In the genomic region with DNA sequence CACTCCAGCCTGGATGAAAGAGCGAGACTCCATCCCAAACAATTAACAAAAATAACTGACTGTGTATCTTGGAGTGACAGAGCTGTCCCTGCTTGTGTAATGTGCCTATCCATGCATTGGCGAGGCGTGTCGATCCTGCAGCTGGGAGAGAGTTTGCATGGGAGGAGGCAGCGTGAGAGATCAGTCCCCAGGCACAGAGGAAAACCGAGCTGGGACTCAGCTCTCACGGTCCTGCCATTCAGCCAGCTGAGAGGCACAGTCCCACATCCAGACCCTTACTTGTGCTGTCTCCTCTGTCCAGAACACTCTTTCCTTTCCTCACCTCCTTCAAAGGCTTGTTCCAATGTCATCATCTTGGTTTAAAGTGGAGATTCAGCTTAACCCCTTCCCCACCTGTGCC, we compare ENCODE assay signal across 1 cellular context.
TF ChIP-seq lines count a peak whose summit lies in the region.

No MANE protein-coding gene starts in this region.

TF ChIP-seq in HEK293, 187 proteins besides CTCF, POLR2A, EP300 and RAD21 (continued from another document and continues in another):
- TF ChIP-seq, protein P1, sequence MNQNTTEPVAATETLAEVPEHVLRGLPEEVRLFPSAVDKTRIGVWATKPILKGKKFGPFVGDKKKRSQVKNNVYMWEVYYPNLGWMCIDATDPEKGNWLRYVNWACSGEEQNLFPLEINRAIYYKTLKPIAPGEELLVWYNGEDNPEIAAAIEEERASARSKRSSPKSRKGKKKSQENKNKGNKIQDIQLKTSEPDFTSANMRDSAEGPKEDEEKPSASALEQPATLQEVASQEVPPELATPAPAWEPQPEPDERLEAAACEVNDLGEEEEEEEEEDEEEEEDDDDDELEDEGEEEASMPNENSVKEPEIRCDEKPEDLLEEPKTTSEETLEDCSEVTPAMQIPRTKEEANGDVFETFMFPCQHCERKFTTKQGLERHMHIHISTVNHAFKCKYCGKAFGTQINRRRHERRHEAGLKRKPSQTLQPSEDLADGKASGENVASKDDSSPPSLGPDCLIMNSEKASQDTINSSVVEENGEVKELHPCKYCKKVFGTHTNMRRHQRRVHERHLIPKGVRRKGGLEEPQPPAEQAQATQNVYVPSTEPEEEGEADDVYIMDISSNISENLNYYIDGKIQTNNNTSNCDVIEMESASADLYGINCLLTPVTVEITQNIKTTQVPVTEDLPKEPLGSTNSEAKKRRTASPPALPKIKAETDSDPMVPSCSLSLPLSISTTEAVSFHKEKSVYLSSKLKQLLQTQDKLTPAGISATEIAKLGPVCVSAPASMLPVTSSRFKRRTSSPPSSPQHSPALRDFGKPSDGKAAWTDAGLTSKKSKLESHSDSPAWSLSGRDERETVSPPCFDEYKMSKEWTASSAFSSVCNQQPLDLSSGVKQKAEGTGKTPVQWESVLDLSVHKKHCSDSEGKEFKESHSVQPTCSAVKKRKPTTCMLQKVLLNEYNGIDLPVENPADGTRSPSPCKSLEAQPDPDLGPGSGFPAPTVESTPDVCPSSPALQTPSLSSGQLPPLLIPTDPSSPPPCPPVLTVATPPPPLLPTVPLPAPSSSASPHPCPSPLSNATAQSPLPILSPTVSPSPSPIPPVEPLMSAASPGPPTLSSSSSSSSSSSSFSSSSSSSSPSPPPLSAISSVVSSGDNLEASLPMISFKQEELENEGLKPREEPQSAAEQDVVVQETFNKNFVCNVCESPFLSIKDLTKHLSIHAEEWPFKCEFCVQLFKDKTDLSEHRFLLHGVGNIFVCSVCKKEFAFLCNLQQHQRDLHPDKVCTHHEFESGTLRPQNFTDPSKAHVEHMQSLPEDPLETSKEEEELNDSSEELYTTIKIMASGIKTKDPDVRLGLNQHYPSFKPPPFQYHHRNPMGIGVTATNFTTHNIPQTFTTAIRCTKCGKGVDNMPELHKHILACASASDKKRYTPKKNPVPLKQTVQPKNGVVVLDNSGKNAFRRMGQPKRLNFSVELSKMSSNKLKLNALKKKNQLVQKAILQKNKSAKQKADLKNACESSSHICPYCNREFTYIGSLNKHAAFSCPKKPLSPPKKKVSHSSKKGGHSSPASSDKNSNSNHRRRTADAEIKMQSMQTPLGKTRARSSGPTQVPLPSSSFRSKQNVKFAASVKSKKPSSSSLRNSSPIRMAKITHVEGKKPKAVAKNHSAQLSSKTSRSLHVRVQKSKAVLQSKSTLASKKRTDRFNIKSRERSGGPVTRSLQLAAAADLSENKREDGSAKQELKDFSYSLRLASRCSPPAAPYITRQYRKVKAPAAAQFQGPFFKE (tag by site-specific recombination; IDR thresholded peaks at IDR 0.05; ENCODE audit: borderline replicate concordance), result no peak
- no peak for TF ChIP-seq ZNF416 (tag by site-specific recombination; IDR thresholded peaks at IDR 0.05)
- TF ChIP-seq ZNF24 (tag by site-specific recombination; IDR thresholded peaks at IDR 0.05), result no peak
- TF ChIP-seq, protein P2, sequence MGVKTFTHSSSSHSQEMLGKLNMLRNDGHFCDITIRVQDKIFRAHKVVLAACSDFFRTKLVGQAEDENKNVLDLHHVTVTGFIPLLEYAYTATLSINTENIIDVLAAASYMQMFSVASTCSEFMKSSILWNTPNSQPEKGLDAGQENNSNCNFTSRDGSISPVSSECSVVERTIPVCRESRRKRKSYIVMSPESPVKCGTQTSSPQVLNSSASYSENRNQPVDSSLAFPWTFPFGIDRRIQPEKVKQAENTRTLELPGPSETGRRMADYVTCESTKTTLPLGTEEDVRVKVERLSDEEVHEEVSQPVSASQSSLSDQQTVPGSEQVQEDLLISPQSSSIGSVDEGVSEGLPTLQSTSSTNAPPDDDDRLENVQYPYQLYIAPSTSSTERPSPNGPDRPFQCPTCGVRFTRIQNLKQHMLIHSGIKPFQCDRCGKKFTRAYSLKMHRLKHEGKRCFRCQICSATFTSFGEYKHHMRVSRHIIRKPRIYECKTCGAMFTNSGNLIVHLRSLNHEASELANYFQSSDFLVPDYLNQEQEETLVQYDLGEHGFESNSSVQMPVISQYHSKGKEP (tag by site-specific recombination; IDR thresholded peaks at IDR 0.05), result peak; percentile 65; the same call in 1 of the 2 replicates
- no peak for TF ChIP-seq ZNF747 (tag by site-specific recombination; IDR thresholded peaks at IDR 0.05)
- TF ChIP-seq ZNF169 (tag by site-specific recombination; IDR thresholded peaks at IDR 0.05), result no peak
- no peak for TF ChIP-seq MZF1 (tag by site-specific recombination; IDR thresholded peaks at IDR 0.05; ENCODE audit: borderline replicate concordance)
- no peak for TF ChIP-seq ZNF155 (tag by site-specific recombination; IDR thresholded peaks at IDR 0.05)
- no peak for TF ChIP-seq ZNF629 (tag by site-specific recombination; IDR thresholded peaks at IDR 0.05)
- TF ChIP-seq ZNF501 (tag by site-specific recombination; IDR thresholded peaks at IDR 0.05), result 0 out of 2 replicates have a peak, but pooled peaks have one; percentile 5
- no peak for TF ChIP-seq YY1 (tag by site-specific recombination; IDR thresholded peaks at IDR 0.05)
- no peak for TF ChIP-seq SP7 (tag by site-specific recombination; IDR thresholded peaks at IDR 0.05)
- TF ChIP-seq ZBTB17 (tag by site-specific recombination; IDR thresholded peaks at IDR 0.05), result peak; percentile 97
- no peak for TF ChIP-seq ZNF48 (tag by site-specific recombination; IDR thresholded peaks at IDR 0.05)
- TF ChIP-seq ZNF600 (tag by site-specific recombination; IDR thresholded peaks at IDR 0.05), result peak; percentile 92
- TF ChIP-seq SETDB1 (IDR thresholded peaks at IDR 0.05; ENCODE audit: insufficient read length, low read length), result no peak
- TF ChIP-seq ZBTB48 (tag by site-specific recombination; IDR thresholded peaks at IDR 0.05), result no peak
- no peak for TF ChIP-seq ZNF214 (tag by site-specific recombination; IDR thresholded peaks at IDR 0.05; ENCODE audit: borderline replicate concordance)
- TF ChIP-seq, protein P3, sequence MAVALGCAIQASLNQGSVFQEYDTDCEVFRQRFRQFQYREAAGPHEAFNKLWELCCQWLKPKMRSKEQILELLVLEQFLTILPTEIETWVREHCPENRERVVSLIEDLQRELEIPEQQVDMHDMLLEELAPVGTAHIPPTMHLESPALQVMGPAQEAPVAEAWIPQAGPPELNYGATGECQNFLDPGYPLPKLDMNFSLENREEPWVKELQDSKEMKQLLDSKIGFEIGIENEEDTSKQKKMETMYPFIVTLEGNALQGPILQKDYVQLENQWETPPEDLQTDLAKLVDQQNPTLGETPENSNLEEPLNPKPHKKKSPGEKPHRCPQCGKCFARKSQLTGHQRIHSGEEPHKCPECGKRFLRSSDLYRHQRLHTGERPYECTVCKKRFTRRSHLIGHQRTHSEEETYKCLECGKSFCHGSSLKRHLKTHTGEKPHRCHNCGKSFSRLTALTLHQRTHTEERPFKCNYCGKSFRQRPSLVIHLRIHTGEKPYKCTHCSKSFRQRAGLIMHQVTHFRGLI (tag by site-specific recombination; IDR thresholded peaks at IDR 0.05), result no peak
- no peak for TF ChIP-seq ZNF473 (tag by site-specific recombination; IDR thresholded peaks at IDR 0.05)
- TF ChIP-seq HOXD13 (CRISPR knock-in tag; IDR thresholded peaks at IDR 0.05; ENCODE audit: borderline replicate concordance), result no peak
- TF ChIP-seq ZNF558 (tag by site-specific recombination; IDR thresholded peaks at IDR 0.05), result no peak
- TF ChIP-seq ZFHX2 (tag by site-specific recombination; conservative IDR thresholded peaks at IDR 0.05), result no peak
- no peak for TF ChIP-seq KLF8 (tag by site-specific recombination; IDR thresholded peaks at IDR 0.05)
- TF ChIP-seq, protein P4, sequence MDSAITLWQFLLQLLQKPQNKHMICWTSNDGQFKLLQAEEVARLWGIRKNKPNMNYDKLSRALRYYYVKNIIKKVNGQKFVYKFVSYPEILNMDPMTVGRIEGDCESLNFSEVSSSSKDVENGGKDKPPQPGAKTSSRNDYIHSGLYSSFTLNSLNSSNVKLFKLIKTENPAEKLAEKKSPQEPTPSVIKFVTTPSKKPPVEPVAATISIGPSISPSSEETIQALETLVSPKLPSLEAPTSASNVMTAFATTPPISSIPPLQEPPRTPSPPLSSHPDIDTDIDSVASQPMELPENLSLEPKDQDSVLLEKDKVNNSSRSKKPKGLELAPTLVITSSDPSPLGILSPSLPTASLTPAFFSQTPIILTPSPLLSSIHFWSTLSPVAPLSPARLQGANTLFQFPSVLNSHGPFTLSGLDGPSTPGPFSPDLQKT (IDR thresholded peaks at IDR 0.05; ENCODE audit: borderline replicate concordance, low read depth, low read length), result no peak
- no peak for TF ChIP-seq ZBTB7A (tag by site-specific recombination; IDR thresholded peaks at IDR 0.05; ENCODE audit: low read depth)
- TF ChIP-seq ZNF560 (tag by site-specific recombination; IDR thresholded peaks at IDR 0.05; ENCODE audit: borderline replicate concordance), result no peak
- no peak; the same call in 1 of the 2 replicates for TF ChIP-seq SCRT2 (tag by site-specific recombination; IDR thresholded peaks at IDR 0.05)
- TF ChIP-seq ZNF311 (tag by site-specific recombination; IDR thresholded peaks at IDR 0.05; ENCODE audit: borderline replicate concordance), result no peak
- TF ChIP-seq ZNF335 (tag by site-specific recombination; conservative IDR thresholded peaks at IDR 0.05), result peak; percentile 10; the same call in 1 of the 2 replicates
- TF ChIP-seq ZNF791 (tag by site-specific recombination; IDR thresholded peaks at IDR 0.05), result no peak
- TF ChIP-seq ZNF433 (tag by site-specific recombination; IDR thresholded peaks at IDR 0.05; ENCODE audit: low read depth), result no peak
- TF ChIP-seq, protein P5, sequence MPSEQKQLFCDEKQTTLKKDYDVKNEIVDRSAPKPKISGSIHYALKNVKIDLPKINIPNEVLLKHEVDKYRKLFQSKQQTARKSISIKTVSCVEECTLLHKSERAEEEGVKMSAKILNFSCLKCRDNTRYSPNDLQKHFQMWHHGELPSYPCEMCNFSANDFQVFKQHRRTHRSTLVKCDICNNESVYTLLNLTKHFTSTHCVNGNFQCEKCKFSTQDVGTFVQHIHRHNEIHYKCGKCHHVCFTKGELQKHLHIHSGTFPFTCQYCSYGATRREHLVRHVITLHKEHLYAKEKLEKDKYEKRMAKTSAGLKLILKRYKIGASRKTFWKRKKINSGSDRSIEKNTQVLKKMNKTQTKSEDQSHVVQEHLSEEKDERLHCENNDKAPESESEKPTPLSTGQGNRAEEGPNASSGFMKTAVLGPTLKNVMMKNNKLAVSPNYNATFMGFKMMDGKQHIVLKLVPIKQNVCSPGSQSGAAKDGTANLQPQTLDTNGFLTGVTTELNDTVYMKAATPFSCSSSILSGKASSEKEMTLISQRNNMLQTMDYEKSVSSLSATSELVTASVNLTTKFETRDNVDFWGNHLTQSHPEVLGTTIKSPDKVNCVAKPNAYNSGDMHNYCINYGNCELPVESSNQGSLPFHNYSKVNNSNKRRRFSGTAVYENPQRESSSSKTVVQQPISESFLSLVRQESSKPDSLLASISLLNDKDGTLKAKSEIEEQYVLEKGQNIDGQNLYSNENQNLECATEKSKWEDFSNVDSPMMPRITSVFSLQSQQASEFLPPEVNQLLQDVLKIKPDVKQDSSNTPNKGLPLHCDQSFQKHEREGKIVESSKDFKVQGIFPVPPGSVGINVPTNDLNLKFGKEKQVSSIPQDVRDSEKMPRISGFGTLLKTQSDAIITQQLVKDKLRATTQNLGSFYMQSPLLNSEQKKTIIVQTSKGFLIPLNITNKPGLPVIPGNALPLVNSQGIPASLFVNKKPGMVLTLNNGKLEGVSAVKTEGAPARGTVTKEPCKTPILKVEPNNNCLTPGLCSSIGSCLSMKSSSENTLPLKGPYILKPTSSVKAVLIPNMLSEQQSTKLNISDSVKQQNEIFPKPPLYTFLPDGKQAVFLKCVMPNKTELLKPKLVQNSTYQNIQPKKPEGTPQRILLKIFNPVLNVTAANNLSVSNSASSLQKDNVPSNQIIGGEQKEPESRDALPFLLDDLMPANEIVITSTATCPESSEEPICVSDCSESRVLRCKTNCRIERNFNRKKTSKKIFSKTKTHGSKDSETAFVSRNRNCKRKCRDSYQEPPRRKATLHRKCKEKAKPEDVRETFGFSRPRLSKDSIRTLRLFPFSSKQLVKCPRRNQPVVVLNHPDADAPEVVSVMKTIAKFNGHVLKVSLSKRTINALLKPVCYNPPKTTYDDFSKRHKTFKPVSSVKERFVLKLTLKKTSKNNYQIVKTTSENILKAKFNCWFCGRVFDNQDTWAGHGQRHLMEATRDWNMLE (tag by site-specific recombination; conservative IDR thresholded peaks at IDR 0.05; ENCODE audit: low read depth), result no peak
- no peak for TF ChIP-seq MEIS1 (CRISPR knock-in tag; IDR thresholded peaks at IDR 0.05; ENCODE audit: borderline replicate concordance)
- no peak for TF ChIP-seq ZNF514 (tag by site-specific recombination; IDR thresholded peaks at IDR 0.05)
- TF ChIP-seq, protein P6, sequence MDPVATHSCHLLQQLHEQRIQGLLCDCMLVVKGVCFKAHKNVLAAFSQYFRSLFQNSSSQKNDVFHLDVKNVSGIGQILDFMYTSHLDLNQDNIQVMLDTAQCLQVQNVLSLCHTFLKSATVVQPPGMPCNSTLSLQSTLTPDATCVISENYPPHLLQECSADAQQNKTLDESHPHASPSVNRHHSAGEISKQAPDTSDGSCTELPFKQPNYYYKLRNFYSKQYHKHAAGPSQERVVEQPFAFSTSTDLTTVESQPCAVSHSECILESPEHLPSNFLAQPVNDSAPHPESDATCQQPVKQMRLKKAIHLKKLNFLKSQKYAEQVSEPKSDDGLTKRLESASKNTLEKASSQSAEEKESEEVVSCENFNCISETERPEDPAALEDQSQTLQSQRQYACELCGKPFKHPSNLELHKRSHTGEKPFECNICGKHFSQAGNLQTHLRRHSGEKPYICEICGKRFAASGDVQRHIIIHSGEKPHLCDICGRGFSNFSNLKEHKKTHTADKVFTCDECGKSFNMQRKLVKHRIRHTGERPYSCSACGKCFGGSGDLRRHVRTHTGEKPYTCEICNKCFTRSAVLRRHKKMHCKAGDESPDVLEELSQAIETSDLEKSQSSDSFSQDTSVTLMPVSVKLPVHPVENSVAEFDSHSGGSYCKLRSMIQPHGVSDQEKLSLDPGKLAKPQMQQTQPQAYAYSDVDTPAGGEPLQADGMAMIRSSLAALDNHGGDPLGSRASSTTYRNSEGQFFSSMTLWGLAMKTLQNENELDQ (tag by site-specific recombination; IDR thresholded peaks at IDR 0.05; ENCODE audit: low read depth), result no peak
- no peak for TF ChIP-seq ZBTB1 (tag by site-specific recombination; IDR thresholded peaks at IDR 0.05)
- no peak for TF ChIP-seq TRIM28 (IDR thresholded peaks at IDR 0.05; ENCODE audit: borderline replicate concordance, low read length)
- TF ChIP-seq ZNF544 (tag by site-specific recombination; IDR thresholded peaks at IDR 0.05), result no peak
- no peak for TF ChIP-seq ZNF391 (tag by site-specific recombination; IDR thresholded peaks at IDR 0.05; ENCODE audit: borderline replicate concordance, low read depth)
- no peak for TF ChIP-seq ZNF585B (tag by site-specific recombination; IDR thresholded peaks at IDR 0.05)
- no peak for TF ChIP-seq ZNF548 (tag by site-specific recombination; IDR thresholded peaks at IDR 0.05)
- no peak for TF ChIP-seq ZNF354C (tag by site-specific recombination; IDR thresholded peaks at IDR 0.05; ENCODE audit: borderline replicate concordance, low read depth)
- no peak for TF ChIP-seq ZNF274 (IDR thresholded peaks at IDR 0.05; ENCODE audit: low read length)
- TF ChIP-seq ZNF274 (tag by site-specific recombination; IDR thresholded peaks at IDR 0.05; ENCODE audit: borderline replicate concordance), result no peak
- no peak for TF ChIP-seq ZNF112 (tag by site-specific recombination; IDR thresholded peaks at IDR 0.05)
- TF ChIP-seq ZNF133 (tag by site-specific recombination; IDR thresholded peaks at IDR 0.05), result no peak
